ENCODE assay signal across 19 cellular contexts in genomic region chr5:141674747-141675146, GRCh38. TPM values are rescaled to one million over a fixed set of nuclear protein-coding genes. Genes with fewer than 3 reads are reported as not detected.
"Had no signal": no experiment of that assay in that cellular context is flagged by ENCODE, and none has a peak within 500 bp of the region (broad histone marks: within the 10 kb centered on the region; RNA-seq: fewer than 3 reads in every experiment).

No MANE protein-coding gene starts in this region.

- H3K9me3 ChIP-seq: neutrophil, thoracic aorta, upper lobe of left lung had no signal

- H3K36me3 Mint-ChIP-seq: activated naive CD4-positive, alpha-beta T cell treated with anti-CD3 and anti-CD28 coated beads, Interleukin-2, amount 10 ng/mL, durations not matched to agents 7 days and 5 days; stimulated activated effector memory CD8-positive, alpha-beta T cell treated with anti-CD3 and anti-CD28 coated beads, Interleukin-12 subunit alpha, Interleukin-12 subunit beta, amount 100 ng/mL, for 72 hours had no signal

- H3K4me3 ChIP-seq: smooth muscle cell, thoracic aorta, upper lobe of left lung had no signal

- H3K27ac Mint-ChIP-seq: activated naive CD4-positive, alpha-beta T cell treated with anti-CD3 and anti-CD28 coated beads, Interleukin-2, amount 10 ng/mL, durations not matched to agents 7 days and 5 days; activated naive CD8-positive, alpha-beta T cell treated with anti-CD3 and anti-CD28 coated beads, Interleukin-2, amount 50 U/mL, for 24 hours; stimulated activated effector memory CD8-positive, alpha-beta T cell treated with anti-CD3 and anti-CD28 coated beads, Interleukin-12 subunit alpha, Interleukin-12 subunit beta, amount 100 ng/mL, for 72 hours; T-helper 1 cell treated with Interleukin-12 subunit alpha and Interleukin-12 subunit beta and Interleukin-4 antibody, amounts not matched to agents 30 μg/mL and 1 μg/mL, for 36 hours had no signal

- ATAC-seq: activated naive CD8-positive, alpha-beta T cell treated with anti-CD3 and anti-CD28 coated beads, Interleukin-2, amount 50 U/mL, for 24 hours; activated T-cell treated with anti-CD3 and anti-CD28 coated beads, Interleukin-2, amount 50 U/mL, for 4 hours; naive thymus-derived CD4-positive, alpha-beta T cell; sciatic nerve; stimulated activated effector memory CD8-positive, alpha-beta T cell treated with anti-CD3 and anti-CD28 coated beads, Interleukin-12 subunit alpha, Interleukin-12 subunit beta, amount 100 ng/mL, for 72 hours had no signal

- H3K9me3 Mint-ChIP-seq: activated naive CD4-positive, alpha-beta T cell treated with anti-CD3 and anti-CD28 coated beads, Interleukin-2, amount 10 ng/mL, durations not matched to agents 7 days and 5 days; activated naive CD8-positive, alpha-beta T cell treated with anti-CD3 and anti-CD28 coated beads, Interleukin-2, amount 50 U/mL, for 24 hours; activated T-cell treated with anti-CD3 and anti-CD28 coated beads, Interleukin-2, amount 50 U/mL, for 4 hours; stimulated activated effector memory CD8-positive, alpha-beta T cell treated with anti-CD3 and anti-CD28 coated beads, Interleukin-12 subunit alpha, Interleukin-12 subunit beta, amount 100 ng/mL, for 72 hours; T-helper 1 cell treated with Interleukin-12 subunit alpha and Interleukin-12 subunit beta and Interleukin-4 antibody, amounts not matched to agents 30 μg/mL and 1 μg/mL, for 36 hours had no signal

- H3K27ac ChIP-seq: neutrophil, parathyroid adenoma, thoracic aorta had no signal

- H3K9ac ChIP-seq: parathyroid adenoma had no signal

- H3K4me3 Mint-ChIP-seq: activated naive CD4-positive, alpha-beta T cell treated with anti-CD3 and anti-CD28 coated beads, Interleukin-2, amount 10 ng/mL, durations not matched to agents 7 days and 5 days; activated naive CD8-positive, alpha-beta T cell treated with anti-CD3 and anti-CD28 coated beads, Interleukin-2, amount 50 U/mL, for 24 hours; activated T-cell treated with anti-CD3 and anti-CD28 coated beads, Interleukin-2, amount 50 U/mL, for 4 hours; naive thymus-derived CD4-positive, alpha-beta T cell; stimulated activated effector memory CD8-positive, alpha-beta T cell treated with anti-CD3 and anti-CD28 coated beads, Interleukin-12 subunit alpha, Interleukin-12 subunit beta, amount 100 ng/mL, for 72 hours; T-helper 1 cell treated with Interleukin-12 subunit alpha and Interleukin-12 subunit beta and Interleukin-4 antibody, amounts not matched to agents 30 μg/mL and 1 μg/mL, for 36 hours had no signal

- H3K4me2 ChIP-seq: smooth muscle cell had no signal

- H3K27me3 ChIP-seq: neutrophil, upper lobe of left lung had no signal

- H3K4me1 Mint-ChIP-seq: activated naive CD8-positive, alpha-beta T cell treated with anti-CD3 and anti-CD28 coated beads, Interleukin-2, amount 50 U/mL, for 24 hours; stimulated activated effector memory CD8-positive, alpha-beta T cell treated with anti-CD3 and anti-CD28 coated beads, Interleukin-12 subunit alpha, Interleukin-12 subunit beta, amount 100 ng/mL, for 72 hours had no signal

- DNase-seq: activated CD4-positive, alpha-beta T cell treated with anti-CD3 and anti-CD28 coated beads, Interleukin-2, amount 50 U/mL, for 1 hour; activated CD4-positive, CD25-positive, alpha-beta regulatory T cell treated with anti-CD3 and anti-CD28 coated beads, Interleukin-2, amount 50 U/mL, for 72 hours; activated CD8-positive, alpha-beta memory T cell treated with anti-CD3 and anti-CD28 coated beads, Interleukin-2, amount 50 U/mL, for 4 hours; activated naive CD4-positive, alpha-beta T cell treated with anti-CD3 and anti-CD28 coated beads, Interleukin-2, amount 10 ng/mL, durations not matched to agents 7 days and 5 days; activated naive CD8-positive, alpha-beta T cell treated with anti-CD3 and anti-CD28 coated beads, Interleukin-2, amount 50 U/mL, for 24 hours; activated T-cell treated with anti-CD3 and anti-CD28 coated beads, Interleukin-2, amount 50 U/mL, for 4 hours; aorta; effector CD8-positive, alpha-beta T cell; mesenchymal stem cell; naive thymus-derived CD4-positive, alpha-beta T cell; stimulated activated CD4-positive, alpha-beta T cell treated with anti-CD3 and anti-CD28 coated beads, Interleukin-4, amount 100 ng/mL, for 24 hours; upper lobe of left lung had no signal

- H3K27me3 Mint-ChIP-seq: activated naive CD8-positive, alpha-beta T cell treated with anti-CD3 and anti-CD28 coated beads, Interleukin-2, amount 50 U/mL, for 24 hours; naive thymus-derived CD4-positive, alpha-beta T cell had no signal

- H3K36me3 ChIP-seq: thoracic aorta had no signal

RNA-seq across cellular contexts. Expression of gene ARAP3, which starts 7.3 kb away (rescaled TPM):
- polyA plus RNA-seq: naive thymus-derived CD4-positive, alpha-beta T cell had no signal
